9 cellular contexts compared by ENCODE assay signal in genomic region chr1:214282696-214283225, GRCh38. TPM values are rescaled to one million over a fixed set of nuclear protein-coding genes. Genes with fewer than 3 reads are reported as not detected.
DNase-seq lines count a peak whose midpoint lies in the region; ATAC-seq and TF ChIP-seq lines count a peak whose summit lies in the region.
"Had no signal": no experiment of that assay in that cellular context is flagged by ENCODE, and none has a peak within 500 bp of the region (broad histone marks: within the 10 kb centered on the region; RNA-seq: fewer than 3 reads in every experiment).

No MANE protein-coding gene starts in this region.

- H3K4me1 Mint-ChIP-seq in activated CD8-positive, alpha-beta T cell treated with anti-CD3 and anti-CD28 coated beads for 36 hours (ENCODE audit: low read depth), result peaks cover 36% of the 10 kb centered on the region

- peak overlapping the region; percentile 95 for H3K4me3 ChIP-seq in fibroblast of villous mesenchyme (ENCODE audit: low read depth, low read length)
- H3K4me3 ChIP-seq in thymus (ENCODE audit: low read length), result no peak overlapping the region

- 82% methylated on average over 8 of the region's 8 CpGs for WGBS in thymus

- peak overlapping the region; percentile 69 for H3K27ac ChIP-seq in thymus (ENCODE audit: low read depth)

- intact Hi-C loops in activated CD8-positive, alpha-beta T cell treated with anti-CD3 and anti-CD28 coated beads for 36 hours (cut with micrococcal nuclease), result no loop called here

- no peaks in the 10 kb centered on the region for H3K27me3 ChIP-seq in thymus (ENCODE audit: control insufficient read depth, insufficient read depth)

- no peaks in the 10 kb centered on the region for H3K9me3 ChIP-seq in thymus (ENCODE audit: control insufficient read depth)

- H3K9me3 Mint-ChIP-seq in activated CD8-positive, alpha-beta T cell treated with anti-CD3 and anti-CD28 coated beads for 36 hours, result no peaks in the 10 kb centered on the region

- peak overlapping the region; percentile 90 for H3K27ac Mint-ChIP-seq in activated CD8-positive, alpha-beta T cell treated with anti-CD3 and anti-CD28 coated beads for 36 hours

- POLR2A ChIA-PET in activated CD8-positive, alpha-beta T cell treated with anti-CD3 and anti-CD28 coated beads for 36 hours (lab: Charles Lee), result interaction anchor here (1.5 kb wide), 1 partner anchor 10 kb away, joined by 4 read pairs; no protein-coding TSS in a partner anchor

- H3K36me3 ChIP-seq in thymus (ENCODE audit: control insufficient read depth, insufficient read depth), result no peaks in the 10 kb centered on the region

- H3K4me3 Mint-ChIP-seq in activated CD8-positive, alpha-beta T cell treated with anti-CD3 and anti-CD28 coated beads for 36 hours, result peak overlapping the region; percentile 87

- peaks cover 13% of the 10 kb centered on the region for H3K4me1 ChIP-seq in thymus (ENCODE audit: control insufficient read depth, insufficient read depth, low read length)

- H3K36me3 Mint-ChIP-seq in activated CD8-positive, alpha-beta T cell treated with anti-CD3 and anti-CD28 coated beads for 36 hours (ENCODE audit: low read depth), result peaks cover 9% of the 10 kb centered on the region

- no peaks in the 10 kb centered on the region for H3K27me3 Mint-ChIP-seq in activated CD8-positive, alpha-beta T cell treated with anti-CD3 and anti-CD28 coated beads for 36 hours

- peak; percentile 14 for ATAC-seq in activated CD8-positive, alpha-beta T cell treated with anti-CD3 and anti-CD28 coated beads for 36 hours
- no peak for ATAC-seq in HG03139 (IDR thresholded peaks at IDR 0.05; ENCODE audit: unreplicated experiment)
- ATAC-seq in HG02840 (IDR thresholded peaks at IDR 0.05; ENCODE audit: low FRiP score, unreplicated experiment), result no peak

- no peak for TF ChIP-seq CTCF in activated CD8-positive, alpha-beta T cell treated with anti-CD3 and anti-CD28 coated beads for 36 hours (IDR thresholded peaks at IDR 0.05)
- TF ChIP-seq CTCF in fibroblast of villous mesenchyme (IDR thresholded peaks at IDR 0.05; ENCODE audit: insufficient read depth, low read depth, low read length), result no peak

- DNase-seq in stimulated activated CD4-positive, alpha-beta T cell treated with anti-CD3 and anti-CD28 coated beads, Interleukin-2, amount 100 ng/mL, for 24 hours, result peak; percentile 20 to 27
- no peak for DNase-seq in stimulated activated CD4-positive, alpha-beta T cell treated with anti-CD3 and anti-CD28 coated beads, Interleukin-12 subunit alpha, Interleukin-12 subunit beta, amount 100 ng/mL, for 4 hours
- DNase-seq in activated CD8-positive, alpha-beta T cell treated with anti-CD3 and anti-CD28 coated beads for 36 hours, result peak; percentile 52
- DNase-seq in fibroblast of villous mesenchyme (ENCODE audit: low read depth) (no peak), GM03348 (ENCODE audit: low spot score) (no peak)
- DNase-seq: hippocampal formation had no signal

- CTCF ChIA-PET in activated CD8-positive, alpha-beta T cell treated with anti-CD3 and anti-CD28 coated beads for 36 hours (lab: Charles Lee), result interaction anchor here (1.1 to 2.4 kb wide), 6 partner anchors 9 to 50 kb away, joined by 3 to 8 read pairs (median 5); no protein-coding TSS in a partner anchor

RNA-seq across cellular contexts. Expression of gene SMYD2, which starts 1.8 kb away (rescaled TPM):
- total RNA-seq in activated CD8-positive, alpha-beta T cell treated with anti-CD3 and anti-CD28 coated beads for 36 hours, result 10 to 100 TPM; 37.4 to 40.6 TPM
- 40.3 and 48.8 TPM in 2 replicates for total RNA-seq in fibroblast of villous mesenchyme
- 45.0 TPM for polyA plus RNA-seq in thymus

Comparison
In these comparisons a context has a peak if more than half of its experiments do, and no peak if none do; other contexts are left out.
1. DNase-seq: peak in stimulated activated CD4-positive, alpha-beta T cell treated with anti-CD3 and anti-CD28 coated beads, Interleukin-2, amount 100 ng/mL, for 24 hours (2 of 2) and activated CD8-positive, alpha-beta T cell treated with anti-CD3 and anti-CD28 coated beads for 36 hours (single experiment); none in stimulated activated CD4-positive, alpha-beta T cell treated with anti-CD3 and anti-CD28 coated beads, Interleukin-12 subunit alpha, Interleukin-12 subunit beta, amount 100 ng/mL, for 4 hours (single experiment), fibroblast of villous mesenchyme (single experiment) and GM03348 (single experiment).